In genomic region chr1:113615425-113615824, GRCh38 we compare ENCODE assay signal across 21 cellular contexts.
DNase-seq lines count a peak whose midpoint lies in the region; ATAC-seq and TF ChIP-seq lines count a peak whose summit lies in the region.
"Had no signal": no experiment of that assay in that cellular context is flagged by ENCODE, and none has a peak within 500 bp of the region (broad histone marks: within the 10 kb centered on the region; RNA-seq: fewer than 3 reads in every experiment).

No MANE protein-coding gene starts in this region.

- H3K27me3 Mint-ChIP-seq in HFFc6 (ENCODE audit: insufficient read depth), result no peaks in the 10 kb centered on the region
- peaks cover 2% of the 10 kb centered on the region for H3K27me3 Mint-ChIP-seq in activated T-helper 1 cell treated with anti-CD3 and anti-CD28 coated beads, Interleukin-12 subunit alpha, Interleukin-12 subunit beta, Interleukin-2, Interleukin-4 antibody, amounts not matched to agents 30 ng/mL and 10 ng/mL and 1 ng/mL, durations not matched to agents 14 hours and 24 hours and 36 hours (ENCODE audit: insufficient read depth)
- H3K27me3 Mint-ChIP-seq: activated naive CD8-positive, alpha-beta T cell had no signal

- H3K27ac Mint-ChIP-seq in HFFc6, result no peak overlapping the region
- H3K27ac Mint-ChIP-seq in activated T-helper 1 cell treated with anti-CD3 and anti-CD28 coated beads, Interleukin-12 subunit alpha, Interleukin-12 subunit beta, Interleukin-2, Interleukin-4 antibody, amounts not matched to agents 30 ng/mL and 10 ng/mL and 1 ng/mL, durations not matched to agents 14 hours and 24 hours and 36 hours, result no peak overlapping the region
- H3K27ac Mint-ChIP-seq: activated naive CD8-positive, alpha-beta T cell; CD8-positive, alpha-beta T cell; effector memory CD8-positive, alpha-beta T cell had no signal

- peak; percentile 47; the same call in 2 of the 3 replicates for ATAC-seq in SK-N-SH treated with all-trans-retinoic acid at 6 μM for 48 hours
- ATAC-seq: A549; CD8-positive, alpha-beta T cell; effector memory CD8-positive, alpha-beta T cell; gastroesophageal sphincter had no signal

- no peaks in the 10 kb centered on the region for H3K9me3 Mint-ChIP-seq in HFFc6
- no peaks in the 10 kb centered on the region for H3K9me3 Mint-ChIP-seq in activated T-helper 1 cell treated with anti-CD3 and anti-CD28 coated beads, Interleukin-12 subunit alpha, Interleukin-12 subunit beta, Interleukin-2, Interleukin-4 antibody, amounts not matched to agents 30 ng/mL and 10 ng/mL and 1 ng/mL, durations not matched to agents 14 hours and 24 hours and 36 hours
- H3K9me3 Mint-ChIP-seq: CD8-positive, alpha-beta T cell; effector memory CD8-positive, alpha-beta T cell had no signal

- H3K4me3 Mint-ChIP-seq in HFFc6, result no peak overlapping the region
- no peak overlapping the region for H3K4me3 Mint-ChIP-seq in activated T-helper 1 cell treated with anti-CD3 and anti-CD28 coated beads, Interleukin-12 subunit alpha, Interleukin-12 subunit beta, Interleukin-2, Interleukin-4 antibody, amounts not matched to agents 30 ng/mL and 10 ng/mL and 1 ng/mL, durations not matched to agents 14 hours and 24 hours and 36 hours
- H3K4me3 Mint-ChIP-seq: activated naive CD8-positive, alpha-beta T cell; CD8-positive, alpha-beta T cell; effector memory CD8-positive, alpha-beta T cell had no signal

- H3K4me1 Mint-ChIP-seq in HFFc6 (ENCODE audit: low read depth), result peaks cover 27% of the 10 kb centered on the region
- H3K4me1 Mint-ChIP-seq in activated T-helper 1 cell treated with anti-CD3 and anti-CD28 coated beads, Interleukin-12 subunit alpha, Interleukin-12 subunit beta, Interleukin-2, Interleukin-4 antibody, amounts not matched to agents 30 ng/mL and 10 ng/mL and 1 ng/mL, durations not matched to agents 14 hours and 24 hours and 36 hours (ENCODE audit: low read depth), result no peaks in the 10 kb centered on the region

- peaks cover 10% of the 10 kb centered on the region; the same call in 1 of the 2 replicates for H3K36me3 Mint-ChIP-seq in HFFc6 (ENCODE audit: low read depth)
- no peaks in the 10 kb centered on the region for H3K36me3 Mint-ChIP-seq in activated T-helper 1 cell treated with anti-CD3 and anti-CD28 coated beads, Interleukin-12 subunit alpha, Interleukin-12 subunit beta, Interleukin-2, Interleukin-4 antibody, amounts not matched to agents 30 ng/mL and 10 ng/mL and 1 ng/mL, durations not matched to agents 14 hours and 24 hours and 36 hours (ENCODE audit: low read depth)
- H3K36me3 Mint-ChIP-seq: CD8-positive, alpha-beta T cell had no signal

- DNase-seq in A172 (ENCODE audit: low spot score), result peak; percentile 54
- DNase-seq in HFFc6, result peak; percentile 26
- DNase-seq in epithelial cell of prostate (ENCODE audit: low read depth, low spot score), result peak; percentile 18
- DNase-seq in HUDEP-2 (lab: John Stamatoyannopoulos, UW; ENCODE audit: unreplicated experiment in 76 of 76), result no peak
- no peak for DNase-seq in hepatic stellate cell (ENCODE audit: low spot score)
- DNase-seq in GDM1 (lab: John Stamatoyannopoulos, UW), result no peak
- no peak for DNase-seq in activated T-helper 1 cell treated with anti-CD3 and anti-CD28 coated beads, Interleukin-12 subunit alpha, Interleukin-12 subunit beta, Interleukin-2, Interleukin-4 antibody, amounts not matched to agents 30 ng/mL and 10 ng/mL and 1 ng/mL, durations not matched to agents 14 hours and 24 hours and 36 hours (ENCODE audit: low spot score)
- DNase-seq: activated CD4-positive, alpha-beta T cell treated with anti-CD3 and anti-CD28 coated beads, Interleukin-2, amount 50 U/mL, for 48 hours; CD8-positive, alpha-beta T cell; DMS79 treated with DMSO at 0.1 percent for 48 hours; effector memory CD8-positive, alpha-beta T cell; NCI-H1105; NCI-H748 treated with DMSO at 0.1 percent for 48 hours; ovary; stimulated activated CD4-positive, alpha-beta T cell treated with anti-CD3 and anti-CD28 coated beads, Interleukin-2, amount 100 ng/mL, for 24 hours; uterus had no signal

- intact Hi-C loops in activated T-helper 1 cell treated with anti-CD3 and anti-CD28 coated beads, Interleukin-12 subunit alpha, Interleukin-12 subunit beta, Interleukin-2, Interleukin-4 antibody, amounts not matched to agents 30 ng/mL and 10 ng/mL and 1 ng/mL, durations not matched to agents 14 hours and 24 hours and 36 hours (cut with micrococcal nuclease), result loop anchor here (10.0 kb wide), 1 partner anchor 471 kb away; no protein-coding TSS in a partner anchor

- TF ChIP-seq CTCF in HFFc6 (IDR thresholded peaks at IDR 0.05), result no peak

- H3K27ac ChIP-seq in epithelial cell of prostate, result peak overlapping the region; percentile 11
- H3K27ac ChIP-seq: A549, gastroesophageal sphincter, KMS-11, ovary, uterus had no signal

TF ChIP-seq in SK-N-SH treated with all-trans-retinoic acid at 6 μM for 48 hours, 23 proteins besides CTCF, POLR2A, EP300 and RAD21 (continues in another document):
- TF ChIP-seq TCF4 (CRISPR knock-in tag; IDR thresholded peaks at IDR 0.05; ENCODE audit: borderline replicate concordance) (no peak), OSR1 (CRISPR knock-in tag; IDR thresholded peaks at IDR 0.05) (no peak), PPARA (CRISPR knock-in tag; IDR thresholded peaks at IDR 0.05; ENCODE audit: borderline replicate concordance) (no peak), POU6F1 (CRISPR knock-in tag; IDR thresholded peaks at IDR 0.05; ENCODE audit: borderline replicate concordance, low read depth) (no peak), CSRNP3 (CRISPR knock-in tag; IDR thresholded peaks at IDR 0.05) (no peak), GLIS3 (CRISPR knock-in tag; IDR thresholded peaks at IDR 0.05) (no peak), SNAI2 (CRISPR knock-in tag; IDR thresholded peaks at IDR 0.05) (no peak), ARNTL (CRISPR knock-in tag; IDR thresholded peaks at IDR 0.05; ENCODE audit: borderline replicate concordance, low read depth) (no peak), CSDC2 (CRISPR knock-in tag; IDR thresholded peaks at IDR 0.05) (no peak), ZNF565 (CRISPR knock-in tag; conservative IDR thresholded peaks at IDR 0.05; ENCODE audit: low read depth) (no peak), TSHZ2 (CRISPR knock-in tag; IDR thresholded peaks at IDR 0.05) (no peak), TOX (CRISPR knock-in tag; IDR thresholded peaks at IDR 0.05; ENCODE audit: borderline replicate concordance) (no peak), ISL1 (CRISPR knock-in tag; IDR thresholded peaks at IDR 0.05) (no peak)

Comparison
In these comparisons a context has a peak if more than half of its experiments do, and no peak if none do; other contexts are left out.
1. DNase-seq: peak in A172 (single experiment), HFFc6 (single experiment) and epithelial cell of prostate (single experiment); none in HUDEP-2 (0 of 76), hepatic stellate cell (single experiment), GDM1 (single experiment) and activated T-helper 1 cell treated with anti-CD3 and anti-CD28 coated beads, Interleukin-12 subunit alpha, Interleukin-12 subunit beta, Interleukin-2, Interleukin-4 antibody, amounts not matched to agents 30 ng/mL and 10 ng/mL and 1 ng/mL, durations not matched to agents 14 hours and 24 hours and 36 hours (single experiment).